In genomic region chr5:123936548-123936947, GRCh38 we compare ENCODE assay signal across 23 cellular contexts.
"Had no signal": no experiment of that assay in that cellular context is flagged by ENCODE, and none has a peak within 500 bp of the region (broad histone marks: within the 10 kb centered on the region; RNA-seq: fewer than 3 reads in every experiment).

No MANE protein-coding gene starts in this region.

- DNase-seq: activated CD4-positive, alpha-beta memory T cell treated with anti-CD3 and anti-CD28 coated beads for 36 hours; activated CD4-positive, CD25-positive, alpha-beta regulatory T cell treated with anti-CD3 and anti-CD28 coated beads, Interleukin-2, amount 50 U/mL, for 72 hours; activated CD8-positive, alpha-beta memory T cell treated with anti-CD3 and anti-CD28 coated beads, Interleukin-2, amount 50 U/mL, for 4 hours; activated effector memory CD4-positive, alpha-beta T cell treated with anti-CD3 and anti-CD28 coated beads, Interleukin-2, amount 50 U/mL, for 16 hours; activated naive CD4-positive, alpha-beta T cell treated with anti-CD3 and anti-CD28 coated beads, Interleukin-2, amount 10 ng/mL, durations not matched to agents 7 days and 5 days; activated naive CD8-positive, alpha-beta T cell treated with anti-CD3 and anti-CD28 coated beads, Interleukin-2, amount 10 ng/mL, durations not matched to agents 7 days and 5 days; activated T-cell treated with anti-CD3 and anti-CD28 coated beads, Interleukin-2, amount 50 U/mL, for 1 hour; effector memory CD8-positive, alpha-beta T cell; left lung; lower lobe of right lung; posterior cingulate gyrus; stimulated activated CD4-positive, alpha-beta T cell treated with anti-CD3 and anti-CD28 coated beads, Interleukin-15, amount 100 ng/mL, for 24 hours; stimulated activated CD4-positive, alpha-beta T cell treated with anti-CD3 and anti-CD28 coated beads, Interleukin-2, amount 100 ng/mL, for 24 hours; stimulated activated naive CD4-positive, alpha-beta T cell; T1000 had no signal

- H3K27ac Mint-ChIP-seq: activated CD4-positive, alpha-beta memory T cell treated with anti-CD3 and anti-CD28 coated beads for 36 hours; activated CD4-positive, alpha-beta T cell treated with anti-CD3 and anti-CD28 coated beads, Interleukin-2, amount 10 ng/mL, durations not matched to agents 24 days and 14 days; activated naive CD4-positive, alpha-beta T cell treated with anti-CD3 and anti-CD28 coated beads, Interleukin-2, amount 10 ng/mL, durations not matched to agents 7 days and 5 days; activated naive CD8-positive, alpha-beta T cell treated with anti-CD3 and anti-CD28 coated beads, Interleukin-2, amount 10 ng/mL, durations not matched to agents 7 days and 5 days; activated T-helper 1 cell treated with anti-CD3 and anti-CD28 coated beads, Interleukin-12 subunit alpha, Interleukin-12 subunit beta, Interleukin-2, Interleukin-4 antibody, amounts not matched to agents 30 ng/mL and 10 ng/mL and 1 ng/mL, durations not matched to agents 14 hours and 24 hours and 36 hours; effector memory CD8-positive, alpha-beta T cell; natural killer cell treated with Interleukin-12 subunit alpha and Interleukin-12 subunit beta and Interleukin-15 and Interleukin-18, amount 100 ng/mL, for 72 hours had no signal

- H3K36me3 Mint-ChIP-seq: activated CD4-positive, alpha-beta memory T cell treated with anti-CD3 and anti-CD28 coated beads for 36 hours; activated naive CD4-positive, alpha-beta T cell treated with anti-CD3 and anti-CD28 coated beads, Interleukin-2, amount 10 ng/mL, durations not matched to agents 7 days and 5 days; activated naive CD8-positive, alpha-beta T cell treated with anti-CD3 and anti-CD28 coated beads, Interleukin-2, amount 10 ng/mL, durations not matched to agents 7 days and 5 days had no signal

- H3K4me1 ChIP-seq: heart right ventricle, left lung, lower lobe of right lung, suprapubic skin, tibial nerve had no signal

- H3K27ac ChIP-seq: brain microvascular endothelial cell, coronary artery, heart right ventricle, left lung, lower lobe of right lung, suprapubic skin, tibial nerve had no signal

- H3K4me3 Mint-ChIP-seq: activated CD4-positive, alpha-beta memory T cell treated with anti-CD3 and anti-CD28 coated beads for 36 hours; activated CD4-positive, alpha-beta T cell treated with anti-CD3 and anti-CD28 coated beads, Interleukin-2, amount 10 ng/mL, durations not matched to agents 24 days and 14 days; activated naive CD4-positive, alpha-beta T cell treated with anti-CD3 and anti-CD28 coated beads, Interleukin-2, amount 10 ng/mL, durations not matched to agents 7 days and 5 days; activated naive CD8-positive, alpha-beta T cell treated with anti-CD3 and anti-CD28 coated beads, Interleukin-2, amount 10 ng/mL, durations not matched to agents 7 days and 5 days; activated T-helper 1 cell treated with anti-CD3 and anti-CD28 coated beads, Interleukin-12 subunit alpha, Interleukin-12 subunit beta, Interleukin-2, Interleukin-4 antibody, amounts not matched to agents 30 ng/mL and 10 ng/mL and 1 ng/mL, durations not matched to agents 14 hours and 24 hours and 36 hours; effector memory CD8-positive, alpha-beta T cell; natural killer cell treated with Interleukin-12 subunit alpha and Interleukin-12 subunit beta and Interleukin-15 and Interleukin-18, amount 100 ng/mL, for 72 hours had no signal

- H3K27me3 Mint-ChIP-seq: activated CD4-positive, alpha-beta memory T cell treated with anti-CD3 and anti-CD28 coated beads for 36 hours; activated CD4-positive, alpha-beta T cell treated with anti-CD3 and anti-CD28 coated beads, Interleukin-2, amount 10 ng/mL, durations not matched to agents 24 days and 14 days; activated naive CD4-positive, alpha-beta T cell treated with anti-CD3 and anti-CD28 coated beads, Interleukin-2, amount 10 ng/mL, durations not matched to agents 7 days and 5 days; activated naive CD8-positive, alpha-beta T cell treated with anti-CD3 and anti-CD28 coated beads, Interleukin-2, amount 10 ng/mL, durations not matched to agents 7 days and 5 days; effector memory CD8-positive, alpha-beta T cell; natural killer cell treated with Interleukin-12 subunit alpha and Interleukin-12 subunit beta and Interleukin-15 and Interleukin-18, amount 100 ng/mL, for 72 hours had no signal

- H3K27me3 ChIP-seq: brain microvascular endothelial cell, heart right ventricle, left lung, suprapubic skin, tibial nerve had no signal

- H3K4me1 Mint-ChIP-seq: activated CD4-positive, alpha-beta T cell treated with anti-CD3 and anti-CD28 coated beads, Interleukin-2, amount 10 ng/mL, durations not matched to agents 24 days and 14 days; activated naive CD4-positive, alpha-beta T cell treated with anti-CD3 and anti-CD28 coated beads, Interleukin-2, amount 10 ng/mL, durations not matched to agents 7 days and 5 days; activated naive CD8-positive, alpha-beta T cell treated with anti-CD3 and anti-CD28 coated beads, Interleukin-2, amount 10 ng/mL, durations not matched to agents 7 days and 5 days had no signal

- H3K4me3 ChIP-seq: coronary artery, heart right ventricle, left lung, lower lobe of right lung, suprapubic skin, tibial nerve had no signal

- ATAC-seq: effector memory CD8-positive, alpha-beta T cell; natural killer cell treated with Interleukin-12 subunit alpha and Interleukin-12 subunit beta and Interleukin-15 and Interleukin-18, amount 100 ng/mL, for 72 hours had no signal

- H3K36me3 ChIP-seq: brain microvascular endothelial cell, heart right ventricle, left lung, lower lobe of right lung, suprapubic skin, tibial nerve had no signal
